19 cellular contexts compared by ENCODE assay signal in the genomic region with DNA sequence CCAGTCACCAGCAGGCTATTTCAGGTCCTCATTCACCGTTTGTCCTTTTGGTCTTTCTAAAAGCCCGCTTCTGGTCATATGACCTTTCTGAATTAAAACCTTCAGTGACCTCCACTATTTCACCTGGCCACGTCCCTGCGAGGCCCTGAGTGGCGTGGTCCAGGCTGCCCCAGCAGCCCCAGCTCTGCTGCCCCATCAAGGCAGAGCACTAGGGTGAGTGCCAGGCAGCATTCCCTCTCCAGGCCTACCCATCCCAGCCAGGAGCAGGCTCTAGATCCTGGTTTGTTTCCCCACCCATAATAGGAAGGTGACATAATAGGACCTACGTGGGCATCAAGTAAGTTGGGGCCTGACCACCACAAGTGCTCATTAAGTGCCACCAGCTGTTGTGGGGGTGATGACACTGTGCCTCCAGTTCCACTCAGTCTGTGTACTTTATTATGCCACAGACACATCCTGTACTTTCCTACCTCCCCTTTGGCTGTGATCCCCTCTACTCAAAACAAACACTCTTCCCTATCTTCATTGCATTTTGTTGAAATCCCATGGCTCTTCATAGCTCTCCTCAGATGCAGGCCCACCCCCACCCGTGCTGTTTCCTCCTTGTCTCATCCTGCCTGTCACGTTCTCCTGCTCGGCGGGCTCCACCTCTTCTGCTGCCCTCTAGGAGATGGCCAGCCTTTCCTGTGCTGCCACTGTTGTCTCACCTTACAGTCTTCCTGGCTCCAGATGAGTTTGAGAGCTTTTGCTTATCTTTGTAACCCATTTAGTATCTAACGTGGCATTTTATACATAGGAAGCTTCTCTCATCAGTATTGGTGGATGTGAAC. TPM values are rescaled to one million over a fixed set of nuclear protein-coding genes. Genes with fewer than 3 reads are reported as not detected.
DNase-seq lines count a peak whose midpoint lies in the region; ATAC-seq, FAIRE-seq and TF ChIP-seq lines count a peak whose summit lies in the region.
"Had no signal": no experiment of that assay in that cellular context is flagged by ENCODE, and none has a peak within 500 bp of the region (broad histone marks: within the 10 kb centered on the region; RNA-seq: fewer than 3 reads in every experiment).

No MANE protein-coding gene starts in this region.

- H2BK5ac ChIP-seq in H9 (ENCODE audit: insufficient read length, low read length) (no peak overlapping the region), H1 (ENCODE audit: low read depth, low read length) (no peak overlapping the region), mesendoderm (ENCODE audit: low read length) (no peak overlapping the region)

- no peaks in the 10 kb centered on the region for H3K9me3 Mint-ChIP-seq in CD4-positive, alpha-beta T cell
- H3K9me3 Mint-ChIP-seq in H9: no peaks in the 10 kb centered on the region
- H3K9me3 Mint-ChIP-seq: CD14-positive monocyte; natural killer cell treated with Interleukin-12 subunit alpha and Interleukin-12 subunit beta and Interleukin-15 and Interleukin-18, amount 100 ng/mL, for 72 hours had no signal

- no peaks in the 10 kb centered on the region for H3K27me3 Mint-ChIP-seq in CD4-positive, alpha-beta T cell
- no peaks in the 10 kb centered on the region for H3K27me3 Mint-ChIP-seq in H9 (ENCODE audit: low read depth)
- H3K27me3 Mint-ChIP-seq: natural killer cell treated with Interleukin-12 subunit alpha and Interleukin-12 subunit beta and Interleukin-15 and Interleukin-18, amount 100 ng/mL, for 72 hours had no signal

- TF ChIP-seq POLR2A in H1 (IDR thresholded peaks at IDR 0.05; ENCODE audit: control extremely low read depth in 1 of 2, low read depth in 2 of 2, low read length in 2 of 2): no peak

- WGBS in H9 (ENCODE audit: extremely low coverage, insufficient read length, low lambda C conversion rate): no CpG with 5 or more reads among the region's 11 CpGs
- WGBS in H1 (ENCODE audit: extremely low coverage in 1 of 2, insufficient coverage in 1 of 2, insufficient read length in 1 of 2, insufficient replicate concordance in 2 of 2, low coverage in 1 of 2, low lambda C conversion rate in 2 of 2, missing lambda C conversion rate in 1 of 2), 2 experiments: 91% methylated on average over 11 of the region's 11 CpGs; no CpG with 5 or more reads in 1 of the 2 experiments
- no CpG with 5 or more reads among the region's 11 CpGs for WGBS in mesendoderm (ENCODE audit: extremely low coverage, insufficient coverage, low lambda C conversion rate)

- H2BK12ac ChIP-seq in H9 (ENCODE audit: insufficient read length, low read depth, low read length): no peak overlapping the region
- peak overlapping the region; percentile 55; the same call in 1 of the 2 replicates for H2BK12ac ChIP-seq in H1 (ENCODE audit: low read depth, low read length)

- H3K56ac ChIP-seq in H9 (ENCODE audit: insufficient read length, low read depth, low read length) (no peak overlapping the region), H1 (replicated peaks; ENCODE audit: insufficient read length, low read depth, low read length) (no peak overlapping the region), mesendoderm (ENCODE audit: low read length) (no peak overlapping the region)

- H3K79me1 ChIP-seq in H9 (ENCODE audit: insufficient read depth, low read depth, low read length, poor library complexity, severe bottlenecking) (no peaks in the 10 kb centered on the region), H1 (ENCODE audit: low read depth, low read length) (no peaks in the 10 kb centered on the region), mesendoderm (ENCODE audit: low read length) (no peaks in the 10 kb centered on the region)

- H4K91ac ChIP-seq in H9 (ENCODE audit: insufficient read length, low read depth, low read length) (no peak overlapping the region), H1 (replicated peaks; ENCODE audit: insufficient read length, low read length) (no peak overlapping the region)

- H3K4me1 Mint-ChIP-seq in CD4-positive, alpha-beta T cell (ENCODE audit: low read depth): peaks cover 16% of the 10 kb centered on the region
- H3K4me1 Mint-ChIP-seq in H9: peaks cover 0 to 2% of the 10 kb centered on the region in 2 experiments; a peak in 2 of 4 replicates

- H2BK15ac ChIP-seq in H9 (ENCODE audit: low read depth, low read length): no peak overlapping the region
- no peak overlapping the region for H2BK15ac ChIP-seq in H1 (ENCODE audit: low read length)
- no peak overlapping the region for H2BK15ac ChIP-seq in mesendoderm (replicated peaks; ENCODE audit: low read depth)

- H3K79me2 ChIP-seq in H9 (ENCODE audit: insufficient read depth, low read length): no peaks in the 10 kb centered on the region
- H3K79me2 ChIP-seq in H1 (ENCODE audit: control insufficient read depth in 1 of 2, insufficient read depth in 2 of 2, low read length in 2 of 2): 0 out of 4 replicates have a peak, but pooled peaks cover 0 to 2% of the 10 kb centered on the region in 2 experiments
- no peaks in the 10 kb centered on the region for H3K79me2 ChIP-seq in mesendoderm (ENCODE audit: control insufficient read depth, insufficient read depth, low read length)

- intact Hi-C loops in CD4-positive, alpha-beta T cell (cut with DNase I, micrococcal nuclease): no loop called here
- intact Hi-C loops in posterior vena cava (cut with DNase I): loop anchor here in 1 of 2 donors (5.0 kb wide), 1 partner anchor 46 kb away; no protein-coding TSS in a partner anchor

- H3K36me3 ChIP-seq in H1 (ENCODE audit: control insufficient read depth in 2 of 4, insufficient read depth in 4 of 4, low read length in 3 of 4) (peaks cover 15 to 35% (median 22%) of the 10 kb centered on the region in 4 experiments; a peak in 7 of 8 replicates), mesendoderm (ENCODE audit: control insufficient read depth, insufficient read depth, low read length) (peaks cover 10% of the 10 kb centered on the region)
- H3K36me3 ChIP-seq: uterus had no signal

- H3K27me3 ChIP-seq in CD4-positive, alpha-beta T cell (ENCODE audit: control insufficient read depth, insufficient read depth, low read length): no peaks in the 10 kb centered on the region
- H3K27me3 ChIP-seq in H9 (ENCODE audit: insufficient read depth, low read length) (no peaks in the 10 kb centered on the region), H1 (replicated peaks in 1 of 4; ENCODE audit: control insufficient read depth in 3 of 4, extremely low read depth in 1 of 4, insufficient read depth in 3 of 4, low read length in 3 of 4) (no peaks in the 10 kb centered on the region; a peak in 1 of 7 replicates), mesendoderm (ENCODE audit: insufficient read depth, low read length, poor library complexity) (no peaks in the 10 kb centered on the region)
- H3K27me3 ChIP-seq: MG63, uterus had no signal

- CTCF ChIA-PET in CD4-positive, alpha-beta T cell (lab: Charles Lee): interaction anchor here (1.2 kb wide), 1 partner anchor 60 kb away, joined by 7 read pairs; no protein-coding TSS in a partner anchor
- CTCF ChIA-PET in H1 (lab: Charles Lee; ENCODE audit: partially characterized antibody): interaction anchor here (0.8 to 31.3 kb wide), 8 partner anchors 10 to 165 kb away, joined by 3 to 921 read pairs (median 5); a partner anchor contains a TSS

- no peak for FAIRE-seq in H1 (lab: Jason Lieb, UNC)

- H3K4me1 ChIP-seq in H9 (ENCODE audit: insufficient read depth, low read length) (no peaks in the 10 kb centered on the region), H1 (replicated peaks in 1 of 4; ENCODE audit: control insufficient read depth in 3 of 4, insufficient read depth in 4 of 4, low read length in 3 of 4) (no peaks in the 10 kb centered on the region), mesendoderm (ENCODE audit: control insufficient read depth, low read depth, low read length) (no peaks in the 10 kb centered on the region)
- H3K4me1 ChIP-seq: uterus had no signal

- no peak overlapping the region for H3K18ac ChIP-seq in H9 (ENCODE audit: insufficient read length, low read depth, low read length)
- H3K18ac ChIP-seq in H1 (ENCODE audit: extremely low read depth, low read length): no peak overlapping the region
- H3K18ac ChIP-seq in mesendoderm (ENCODE audit: low read length): no peak overlapping the region

- no peak for TF ChIP-seq EP300 in H1 (IDR thresholded peaks at IDR 0.05; ENCODE audit: borderline replicate concordance in 1 of 2, low read depth in 2 of 2, low read length in 2 of 2)

- TF ChIP-seq RAD21 in H1 (IDR thresholded peaks at IDR 0.05 in 1 of 2, conservative IDR thresholded peaks at IDR 0.05 in 1 of 2; ENCODE audit: low read depth in 2 of 2, low read length in 2 of 2): no peak

- H3K9ac ChIP-seq in H9 (ENCODE audit: extremely low read depth, insufficient read length, low read length): peak overlapping the region; percentile 3
- H3K9ac ChIP-seq in H1 (replicated peaks in 1 of 4; ENCODE audit: extremely low read depth in 1 of 4, low read depth in 3 of 4, low read length in 3 of 4): no peak overlapping the region
- no peak overlapping the region for H3K9ac ChIP-seq in mesendoderm (ENCODE audit: low read length)

- H3K4me2 ChIP-seq in H9 (ENCODE audit: insufficient read depth, insufficient read length, low read length) (no peak overlapping the region), H1 (ENCODE audit: insufficient read depth in 1 of 2, low read depth in 2 of 2, low read length in 2 of 2) (no peak overlapping the region), mesendoderm (ENCODE audit: low read length) (no peak overlapping the region)

- H3K23ac ChIP-seq in H9 (ENCODE audit: insufficient read length, low read depth, low read length) (no peak overlapping the region), H1 (ENCODE audit: insufficient read length) (no peak overlapping the region), mesendoderm (ENCODE audit: low read length) (no peak overlapping the region)

- H4K8ac ChIP-seq in H9 (replicated peaks; ENCODE audit: insufficient read length, low read depth, low read length) (no peak overlapping the region), H1 (ENCODE audit: extremely low read depth, insufficient read depth, low read length) (no peak overlapping the region), mesendoderm (ENCODE audit: low read depth, low read length) (no peak overlapping the region)

- no peak overlapping the region for H3T11ph ChIP-seq in H9 (ENCODE audit: low read length)

- POLR2A ChIA-PET in CD4-positive, alpha-beta T cell (lab: Charles Lee): no interaction called here
- POLR2A ChIA-PET in H1 (lab: Charles Lee; ENCODE audit: partially characterized antibody): interaction anchor here (6.9 kb wide), 1 partner anchor 16 kb away, joined by 29 read pairs; no protein-coding TSS in a partner anchor

- peak overlapping the region; percentile 3 for H3K27ac ChIP-seq in CD4-positive, alpha-beta T cell (ENCODE audit: low read depth, low read length)
- H3K27ac ChIP-seq in H9 (ENCODE audit: insufficient read length, low read depth, low read length) (no peak overlapping the region), H1 (ENCODE audit: low read depth, low read length) (no peak overlapping the region), mesendoderm (ENCODE audit: low read depth, low read length) (no peak overlapping the region)

- no peak for TF ChIP-seq CTCF in CD4-positive, alpha-beta T cell (IDR thresholded peaks at IDR 0.05)
- TF ChIP-seq CTCF in H9 (conservative IDR thresholded peaks at IDR 0.05): no peak
- TF ChIP-seq CTCF in H1 (IDR thresholded peaks at IDR 0.05; ENCODE audit: control extremely low read depth in 1 of 3, insufficient read depth in 1 of 3, low read depth in 1 of 3, low read length in 3 of 3): no peak

- no peak overlapping the region for H3K4me3 ChIP-seq in H1 (ENCODE audit: extremely low read depth in 1 of 4, insufficient read depth in 2 of 4, low read depth in 3 of 4, low read length in 4 of 4)
- H3K4me3 ChIP-seq in mesendoderm (ENCODE audit: low read length): no peak overlapping the region
- H3K4me3 ChIP-seq: GM23248, MG63, uterus had no signal

- H3K4ac ChIP-seq in H9 (ENCODE audit: low read depth, low read length) (no peak overlapping the region), H1 (replicated peaks; ENCODE audit: insufficient read length, low read depth, low read length) (no peak overlapping the region), mesendoderm (ENCODE audit: low read depth, low read length) (no peak overlapping the region)

- no peak overlapping the region for H4K5ac ChIP-seq in H9 (ENCODE audit: insufficient read length, low read depth, low read length)
- no peak overlapping the region for H4K5ac ChIP-seq in H1 (ENCODE audit: insufficient read length, low read depth, low read length)
- no peak overlapping the region for H4K5ac ChIP-seq in mesendoderm (ENCODE audit: low read length)

- no peak overlapping the region for H2AK5ac ChIP-seq in H9 (ENCODE audit: insufficient read length, low read length)
- no peak overlapping the region for H2AK5ac ChIP-seq in H1 (ENCODE audit: low read depth, low read length)
- no peak overlapping the region for H2AK5ac ChIP-seq in mesendoderm (ENCODE audit: low read length)

- H3K23me2 ChIP-seq in H9 (ENCODE audit: insufficient read length, low read depth, low read length, poor library complexity, severe bottlenecking) (no peaks in the 10 kb centered on the region), H1 (ENCODE audit: low read depth, low read length) (no peaks in the 10 kb centered on the region)

- no peaks in the 10 kb centered on the region for H3K9me3 ChIP-seq in CD4-positive, alpha-beta T cell (ENCODE audit: control insufficient read depth, low read length)
- H3K9me3 ChIP-seq in H9 (ENCODE audit: control insufficient read depth, low read depth, low read length) (no peaks in the 10 kb centered on the region), H1 (ENCODE audit: insufficient read depth in 2 of 2, low read depth in 1 of 2, low read length in 1 of 2) (no peaks in the 10 kb centered on the region)
- H3K9me3 ChIP-seq: MG63, uterus had no signal

- no peaks in the 10 kb centered on the region for H4K20me1 ChIP-seq in H9 (ENCODE audit: control insufficient read depth, insufficient read depth, insufficient read length)
- H4K20me1 ChIP-seq in H1 (replicated peaks in 1 of 2; ENCODE audit: control insufficient read depth in 1 of 2, insufficient read depth in 2 of 2, low read length in 2 of 2): peaks cover 0 to 7% of the 10 kb centered on the region in 2 experiments

- H3K14ac ChIP-seq in H9 (ENCODE audit: insufficient read depth, low read length) (no peak overlapping the region; the same call in 1 of the 2 replicates), H1 (ENCODE audit: insufficient read length) (no peak overlapping the region)

- H2BK20ac ChIP-seq in H9 (ENCODE audit: low read depth, low read length, poor library complexity, severe bottlenecking) (no peak overlapping the region), H1 (ENCODE audit: low read length) (no peak overlapping the region; the same call in 1 of the 2 replicates)

- H3K36me3 Mint-ChIP-seq in CD4-positive, alpha-beta T cell (ENCODE audit: low read depth): peaks cover 66% of the 10 kb centered on the region
- peaks cover 34 to 52% (median 46%) of the 10 kb centered on the region in 3 experiments for H3K36me3 Mint-ChIP-seq in H9 (ENCODE audit: insufficient read depth in 1 of 3, low read depth in 3 of 3)

- ATAC-seq in CD4-positive, alpha-beta T cell (ENCODE audit: poor library complexity): no peak
- ATAC-seq in HG03025 (IDR thresholded peaks at IDR 0.05; ENCODE audit: low FRiP score, unreplicated experiment): no peak
- ATAC-seq: esophagus mucosa had no signal

- DNase-seq in CD4-positive, alpha-beta T cell: no peak
- no peak for DNase-seq in H9
- no peak for DNase-seq in H1 (ENCODE audit: low read depth in 1 of 2, low spot score in 2 of 2)
- peak; percentile 38 for DNase-seq in posterior vena cava (ENCODE audit: low spot score)
- DNase-seq in NCI-H2081 (lab: John Stamatoyannopoulos, UW): no peak
- no peak for DNase-seq in mesendoderm
- DNase-seq: activated CD4-positive, alpha-beta T cell treated with anti-CD3 and anti-CD28 coated beads for 4 hours; amygdala; cortex of kidney; GM23248; left colon; MG63; stimulated activated CD4-positive, alpha-beta T cell treated with anti-CD3 and anti-CD28 coated beads, Interleukin-2, amount 100 ng/mL, for 48 hours; stimulated activated CD8-positive, alpha-beta memory T cell treated with anti-CD3 and anti-CD28 coated beads, Interleukin-4, amount 100 ng/mL, for 48 hours had no signal

- peak overlapping the region; percentile 30 for H3K27ac Mint-ChIP-seq in CD4-positive, alpha-beta T cell
- peak overlapping the region in 2 of 3 experiments; percentile 10 to 13; a peak in 3 of 7 replicates for H3K27ac Mint-ChIP-seq in H9

- H2BK120ac ChIP-seq in H9 (ENCODE audit: low read depth, low read length, poor library complexity, severe bottlenecking) (no peak overlapping the region), H1 (replicated peaks; ENCODE audit: low read depth, low read length) (no peak overlapping the region), mesendoderm (ENCODE audit: low read depth, low read length) (no peak overlapping the region)

- H3K4me3 Mint-ChIP-seq in CD4-positive, alpha-beta T cell: no peak overlapping the region
- H3K4me3 Mint-ChIP-seq in H9: no peak overlapping the region
- H3K4me3 Mint-ChIP-seq: CD14-positive monocyte; natural killer cell treated with Interleukin-12 subunit alpha and Interleukin-12 subunit beta and Interleukin-15 and Interleukin-18, amount 100 ng/mL, for 72 hours had no signal

- no peak overlapping the region for H2AFZ ChIP-seq in H9 (ENCODE audit: low read length)
- no peak overlapping the region for H2AFZ ChIP-seq in H1 (ENCODE audit: low read length)
- H2AFZ ChIP-seq: GM23248 had no signal

RNA-seq across cellular contexts. Expression of a gene that starts 21.4 kb away (rescaled TPM):
- total RNA-seq in CD4-positive, alpha-beta T cell: 1 to 10 TPM; 5.8 to 6.6 TPM
- total RNA-seq in H9 (2021): 517 and 546 TPM in 2 replicates
- 538 and 572 TPM in 2 replicates for total RNA-seq in H1 (2021; fragmentation: NEBNext Ultra II Directional; extraction: Animal tissue kit (Norgen Biotek cat#: 25700))
- polyA plus RNA-seq in H1 (2011; rRNA removed): 950 and 1,969 TPM in 2 replicates
- 828 TPM for polyA plus RNA-seq in H1 (2011; cell fraction: cytosol; rRNA removed)
- polyA plus RNA-seq in H1 (2011; cell fraction: nucleus; rRNA removed): 1,943 TPM
- polyA plus RNA-seq in H1 (2012, experiment 1 of 2): 757 to 990 TPM (median 908 TPM) in 4 replicates
- 939 TPM for polyA plus RNA-seq in H1 (2012, experiment 2 of 2)
- polyA plus RNA-seq in H1 (2013, experiment 1 of 2): 514 TPM
- polyA plus RNA-seq in H1 (2013, experiment 2 of 2): 503 TPM
- polyA minus RNA-seq in H1 (2011; rRNA and poly(A)+ RNA removed): 153 and 156 TPM in 2 replicates
- 356 TPM for polyA minus RNA-seq in H1 (2011; cell fraction: cytosol; rRNA and poly(A)+ RNA removed)
- polyA minus RNA-seq in H1 (2011; cell fraction: nucleus; rRNA and poly(A)+ RNA removed): 378 TPM
- total RNA-seq in posterior vena cava: 100 to 1,000 TPM; 354 to 709 TPM
- polyA plus RNA-seq in mesendoderm (2013, experiment 1 of 2): 162 TPM
- polyA plus RNA-seq in mesendoderm (2013, experiment 2 of 2): 164 TPM

RNA-seq across cellular contexts. Expression of a gene that starts 27.7 kb away (rescaled TPM):
- total RNA-seq in CD4-positive, alpha-beta T cell: 1 to 10 TPM; 9.2 to 9.8 TPM
- total RNA-seq in H9 (2021) (21.9 and 22.2 TPM in 2 replicates), posterior vena cava (10 to 100 TPM; 16.2 to 18.0 TPM)
- total RNA-seq in H1 (2021; fragmentation: NEBNext Ultra II Directional; extraction: Animal tissue kit (Norgen Biotek cat#: 25700)): 15.1 and 15.8 TPM in 2 replicates
- polyA plus RNA-seq in H1 (2011; rRNA removed): 19.0 and 29.7 TPM in 2 replicates
- 23.3 TPM for polyA plus RNA-seq in H1 (2011; cell fraction: cytosol; rRNA removed)
- polyA plus RNA-seq in H1 (2011; cell fraction: nucleus; rRNA removed): 44.0 TPM
- polyA plus RNA-seq in H1 (2012, experiment 1 of 2): 9.2 to 14.2 TPM (median 13.8 TPM) in 4 replicates
- polyA plus RNA-seq in H1 (2012, experiment 2 of 2): 11.3 TPM
- 6.8 TPM for polyA plus RNA-seq in H1 (2013, experiment 1 of 2)
- polyA plus RNA-seq in H1 (2013, experiment 2 of 2): 6.6 TPM
- polyA minus RNA-seq in H1 (2011; rRNA and poly(A)+ RNA removed): 6.4 and 6.9 TPM in 2 replicates
- polyA minus RNA-seq in H1 (2011; cell fraction: cytosol; rRNA and poly(A)+ RNA removed): 11.2 TPM
- 26.1 TPM for polyA minus RNA-seq in H1 (2011; cell fraction: nucleus; rRNA and poly(A)+ RNA removed)
- 9.6 TPM for polyA plus RNA-seq in mesendoderm (2013, experiment 1 of 2)
- 9.5 TPM for polyA plus RNA-seq in mesendoderm (2013, experiment 2 of 2)

Comparison
In these comparisons a context has a peak if more than half of its experiments do, and no peak if none do; other contexts are left out.
1. RNA of a gene that starts 21.4 kb away (total RNA-seq): 354 to 709 TPM in posterior vena cava, 538 to 572 TPM in H1 and 517 to 546 TPM in H9; 5.8 to 6.6 TPM in CD4-positive, alpha-beta T cell; every median in the first group is over 10 times any median in the second.